ENCODE assay signal across 1 cellular context in genomic region chr3:120095226-120096165, GRCh38.
TF ChIP-seq lines count a peak whose summit lies in the region.

No MANE protein-coding gene starts in this region.

TF ChIP-seq in HepG2, 621 proteins besides CTCF, POLR2A, EP300 and RAD21 (continued from another document and continues in another):
- peak; percentile 84; the same call in 1 of the 2 replicates for TF ChIP-seq IRF9 (CRISPR knock-in tag; IDR thresholded peaks at IDR 0.05; ENCODE audit: borderline replicate concordance)
- peak; percentile 21 for TF ChIP-seq RFXANK (CRISPR knock-in tag; IDR thresholded peaks at IDR 0.05)
- peak; percentile 69 for TF ChIP-seq KLF12 (CRISPR knock-in tag; IDR thresholded peaks at IDR 0.05; ENCODE audit: borderline replicate concordance)
- no peak; the same call in 1 of the 2 replicates for TF ChIP-seq ZNF552 (CRISPR knock-in tag; IDR thresholded peaks at IDR 0.05; ENCODE audit: borderline replicate concordance)
- TF ChIP-seq MBD4 (IDR thresholded peaks at IDR 0.05; ENCODE audit: borderline replicate concordance, low read length) = no peak
- TF ChIP-seq, protein P1, sequence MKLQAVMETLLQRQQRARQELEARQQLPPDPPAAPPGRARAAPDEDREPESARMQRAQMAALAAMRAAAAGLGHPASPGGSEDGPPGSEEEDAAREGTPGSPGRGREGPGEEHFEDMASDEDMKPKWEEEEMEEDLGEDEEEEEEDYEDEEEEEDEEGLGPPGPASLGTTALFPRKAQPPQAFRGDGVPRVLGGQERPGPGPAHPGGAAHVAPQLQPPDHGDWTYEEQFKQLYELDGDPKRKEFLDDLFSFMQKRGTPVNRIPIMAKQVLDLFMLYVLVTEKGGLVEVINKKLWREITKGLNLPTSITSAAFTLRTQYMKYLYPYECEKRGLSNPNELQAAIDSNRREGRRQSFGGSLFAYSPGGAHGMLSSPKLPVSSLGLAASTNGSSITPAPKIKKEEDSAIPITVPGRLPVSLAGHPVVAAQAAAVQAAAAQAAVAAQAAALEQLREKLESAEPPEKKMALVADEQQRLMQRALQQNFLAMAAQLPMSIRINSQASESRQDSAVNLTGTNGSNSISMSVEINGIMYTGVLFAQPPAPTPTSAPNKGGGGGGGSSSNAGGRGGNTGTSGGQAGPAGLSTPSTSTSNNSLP (IDR thresholded peaks at IDR 0.05; ENCODE audit: low read depth, low read length) = no peak
- TF ChIP-seq HNRNPK (IDR thresholded peaks at IDR 0.05; ENCODE audit: low read depth, low read length, poor library complexity, severe bottlenecking) = no peak
- peak; percentile 93; the same call in 1 of the 2 replicates for TF ChIP-seq ZNF550 (CRISPR knock-in tag; IDR thresholded peaks at IDR 0.05; ENCODE audit: borderline replicate concordance)
- no peak for TF ChIP-seq ZNF562 (CRISPR knock-in tag; IDR thresholded peaks at IDR 0.05; ENCODE audit: borderline replicate concordance)
- no peak for TF ChIP-seq ZNF3 (CRISPR knock-in tag; IDR thresholded peaks at IDR 0.05)
- no peak; the same call in 1 of the 2 replicates for TF ChIP-seq ZNF281 (CRISPR knock-in tag; IDR thresholded peaks at IDR 0.05; ENCODE audit: borderline replicate concordance)
- TF ChIP-seq, protein P2, sequence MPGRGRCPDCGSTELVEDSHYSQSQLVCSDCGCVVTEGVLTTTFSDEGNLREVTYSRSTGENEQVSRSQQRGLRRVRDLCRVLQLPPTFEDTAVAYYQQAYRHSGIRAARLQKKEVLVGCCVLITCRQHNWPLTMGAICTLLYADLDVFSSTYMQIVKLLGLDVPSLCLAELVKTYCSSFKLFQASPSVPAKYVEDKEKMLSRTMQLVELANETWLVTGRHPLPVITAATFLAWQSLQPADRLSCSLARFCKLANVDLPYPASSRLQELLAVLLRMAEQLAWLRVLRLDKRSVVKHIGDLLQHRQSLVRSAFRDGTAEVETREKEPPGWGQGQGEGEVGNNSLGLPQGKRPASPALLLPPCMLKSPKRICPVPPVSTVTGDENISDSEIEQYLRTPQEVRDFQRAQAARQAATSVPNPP (CRISPR knock-in tag; IDR thresholded peaks at IDR 0.05) = peak; percentile 71; the same call in 1 of the 2 replicates
- TF ChIP-seq ZBTB20 (CRISPR knock-in tag; IDR thresholded peaks at IDR 0.05; ENCODE audit: borderline replicate concordance, low read depth) = peak; percentile 73
- TF ChIP-seq ZNF644 (CRISPR knock-in tag; IDR thresholded peaks at IDR 0.05; ENCODE audit: low read depth) = no peak
- TF ChIP-seq, protein P3, sequence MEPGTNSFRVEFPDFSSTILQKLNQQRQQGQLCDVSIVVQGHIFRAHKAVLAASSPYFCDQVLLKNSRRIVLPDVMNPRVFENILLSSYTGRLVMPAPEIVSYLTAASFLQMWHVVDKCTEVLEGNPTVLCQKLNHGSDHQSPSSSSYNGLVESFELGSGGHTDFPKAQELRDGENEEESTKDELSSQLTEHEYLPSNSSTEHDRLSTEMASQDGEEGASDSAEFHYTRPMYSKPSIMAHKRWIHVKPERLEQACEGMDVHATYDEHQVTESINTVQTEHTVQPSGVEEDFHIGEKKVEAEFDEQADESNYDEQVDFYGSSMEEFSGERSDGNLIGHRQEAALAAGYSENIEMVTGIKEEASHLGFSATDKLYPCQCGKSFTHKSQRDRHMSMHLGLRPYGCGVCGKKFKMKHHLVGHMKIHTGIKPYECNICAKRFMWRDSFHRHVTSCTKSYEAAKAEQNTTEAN (CRISPR knock-in tag; conservative IDR thresholded peaks at IDR 0.05) = no peak; the same call in 1 of the 2 replicates
- 0 out of 2 replicates have a peak, but pooled peaks have one; percentile 38 for TF ChIP-seq HOXA9 (CRISPR knock-in tag; IDR thresholded peaks at IDR 0.05; ENCODE audit: borderline replicate concordance)
- TF ChIP-seq, protein P4, sequence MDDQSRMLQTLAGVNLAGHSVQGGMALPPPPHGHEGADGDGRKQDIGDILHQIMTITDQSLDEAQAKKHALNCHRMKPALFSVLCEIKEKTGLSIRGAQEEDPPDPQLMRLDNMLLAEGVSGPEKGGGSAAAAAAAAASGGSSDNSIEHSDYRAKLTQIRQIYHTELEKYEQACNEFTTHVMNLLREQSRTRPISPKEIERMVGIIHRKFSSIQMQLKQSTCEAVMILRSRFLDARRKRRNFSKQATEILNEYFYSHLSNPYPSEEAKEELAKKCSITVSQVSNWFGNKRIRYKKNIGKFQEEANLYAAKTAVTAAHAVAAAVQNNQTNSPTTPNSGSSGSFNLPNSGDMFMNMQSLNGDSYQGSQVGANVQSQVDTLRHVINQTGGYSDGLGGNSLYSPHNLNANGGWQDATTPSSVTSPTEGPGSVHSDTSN (CRISPR knock-in tag; IDR thresholded peaks at IDR 0.05; ENCODE audit: borderline replicate concordance) = no peak
- peak; percentile 98 for TF ChIP-seq AGO2 (optimal IDR thresholded peaks at IDR 0.05; ENCODE audit: low read depth, low read length)
- TF ChIP-seq ZNF136 (CRISPR knock-in tag; IDR thresholded peaks at IDR 0.05; ENCODE audit: low read depth) = no peak
- no peak for TF ChIP-seq TCF7 (IDR thresholded peaks at IDR 0.05; ENCODE audit: low read depth)
- peak; percentile 92 for TF ChIP-seq ZNF883 (CRISPR knock-in tag; IDR thresholded peaks at IDR 0.05; ENCODE audit: not compliant biosample characterization)
- peak; percentile 86; the same call in 1 of the 2 replicates for TF ChIP-seq YEATS2 (CRISPR knock-in tag; IDR thresholded peaks at IDR 0.05; ENCODE audit: borderline replicate concordance)
- TF ChIP-seq NR2F2 (IDR thresholded peaks at IDR 0.05; ENCODE audit: borderline replicate concordance, low read depth) = no peak; the same call in 1 of the 2 replicates
- 0 out of 2 replicates have a peak, but pooled peaks have one; percentile 19 for TF ChIP-seq ZBTB34 (CRISPR knock-in tag; IDR thresholded peaks at IDR 0.05)
- no peak for TF ChIP-seq SNRNP70 (IDR thresholded peaks at IDR 0.05; ENCODE audit: low read depth, low read length)
- peak; percentile 74 for TF ChIP-seq THAP11 (CRISPR knock-in tag; IDR thresholded peaks at IDR 0.05)
- TF ChIP-seq FOXP1 (IDR thresholded peaks at IDR 0.05) = no peak
- no peak for TF ChIP-seq FOXP1 (CRISPR knock-in tag; IDR thresholded peaks at IDR 0.05)
- peak; percentile 50 for TF ChIP-seq HDAC1 (CRISPR knock-in tag; IDR thresholded peaks at IDR 0.05)
- peak; percentile 86 for TF ChIP-seq ZFP82 (CRISPR knock-in tag; IDR thresholded peaks at IDR 0.05; ENCODE audit: borderline replicate concordance)
- no peak for TF ChIP-seq ZNF263 (CRISPR knock-in tag; IDR thresholded peaks at IDR 0.05)
- TF ChIP-seq RFX1 (IDR thresholded peaks at IDR 0.05) = no peak
- TF ChIP-seq ZNF839 (CRISPR knock-in tag; IDR thresholded peaks at IDR 0.05; ENCODE audit: borderline replicate concordance) = no peak
- TF ChIP-seq MTF2 (CRISPR knock-in tag; IDR thresholded peaks at IDR 0.05; ENCODE audit: borderline replicate concordance) = no peak
- peak; percentile 81; the same call in 1 of the 2 replicates for TF ChIP-seq ZNF235 (CRISPR knock-in tag; IDR thresholded peaks at IDR 0.05; ENCODE audit: borderline replicate concordance)
- peak; percentile 81; the same call in 1 of the 2 replicates for TF ChIP-seq ZNF577 (CRISPR knock-in tag; IDR thresholded peaks at IDR 0.05; ENCODE audit: borderline replicate concordance, low read depth)
- no peak for TF ChIP-seq BHLHE40 (IDR thresholded peaks at IDR 0.05; ENCODE audit: low read length)
- TF ChIP-seq SMARCC2 (IDR thresholded peaks at IDR 0.05) = no peak
- TF ChIP-seq ATF1 (CRISPR knock-in tag; IDR thresholded peaks at IDR 0.05) = no peak
- 0 out of 2 replicates have a peak, but pooled peaks have one; percentile 23 for TF ChIP-seq NCOR1 (IDR thresholded peaks at IDR 0.05; ENCODE audit: borderline replicate concordance, low read length)
- no peak for TF ChIP-seq MTF1 (CRISPR knock-in tag; IDR thresholded peaks at IDR 0.05)
- no peak for TF ChIP-seq ZNF660 (CRISPR knock-in tag; IDR thresholded peaks at IDR 0.05; ENCODE audit: borderline replicate concordance, low read depth)
- TF ChIP-seq, protein P5, sequence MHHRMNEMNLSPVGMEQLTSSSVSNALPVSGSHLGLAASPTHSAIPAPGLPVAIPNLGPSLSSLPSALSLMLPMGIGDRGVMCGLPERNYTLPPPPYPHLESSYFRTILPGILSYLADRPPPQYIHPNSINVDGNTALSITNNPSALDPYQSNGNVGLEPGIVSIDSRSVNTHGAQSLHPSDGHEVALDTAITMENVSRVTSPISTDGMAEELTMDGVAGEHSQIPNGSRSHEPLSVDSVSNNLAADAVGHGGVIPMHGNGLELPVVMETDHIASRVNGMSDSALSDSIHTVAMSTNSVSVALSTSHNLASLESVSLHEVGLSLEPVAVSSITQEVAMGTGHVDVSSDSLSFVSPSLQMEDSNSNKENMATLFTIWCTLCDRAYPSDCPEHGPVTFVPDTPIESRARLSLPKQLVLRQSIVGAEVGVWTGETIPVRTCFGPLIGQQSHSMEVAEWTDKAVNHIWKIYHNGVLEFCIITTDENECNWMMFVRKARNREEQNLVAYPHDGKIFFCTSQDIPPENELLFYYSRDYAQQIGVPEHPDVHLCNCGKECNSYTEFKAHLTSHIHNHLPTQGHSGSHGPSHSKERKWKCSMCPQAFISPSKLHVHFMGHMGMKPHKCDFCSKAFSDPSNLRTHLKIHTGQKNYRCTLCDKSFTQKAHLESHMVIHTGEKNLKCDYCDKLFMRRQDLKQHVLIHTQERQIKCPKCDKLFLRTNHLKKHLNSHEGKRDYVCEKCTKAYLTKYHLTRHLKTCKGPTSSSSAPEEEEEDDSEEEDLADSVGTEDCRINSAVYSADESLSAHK (CRISPR knock-in tag; IDR thresholded peaks at IDR 0.05; ENCODE audit: borderline replicate concordance) = no peak
- TF ChIP-seq RXRA (CRISPR knock-in tag; IDR thresholded peaks at IDR 0.05) = peak; percentile 77; the same call in 1 of the 2 replicates
- TF ChIP-seq REL (CRISPR knock-in tag; conservative IDR thresholded peaks at IDR 0.05) = peak; percentile 59; the same call in 1 of the 2 replicates
- no peak for TF ChIP-seq FIP1L1 (IDR thresholded peaks at IDR 0.05; ENCODE audit: borderline replicate concordance, insufficient read depth, low read depth, low read length)
- peak; percentile 91 for TF ChIP-seq RFXAP (CRISPR knock-in tag; IDR thresholded peaks at IDR 0.05; ENCODE audit: borderline replicate concordance)
- TF ChIP-seq, protein P6, sequence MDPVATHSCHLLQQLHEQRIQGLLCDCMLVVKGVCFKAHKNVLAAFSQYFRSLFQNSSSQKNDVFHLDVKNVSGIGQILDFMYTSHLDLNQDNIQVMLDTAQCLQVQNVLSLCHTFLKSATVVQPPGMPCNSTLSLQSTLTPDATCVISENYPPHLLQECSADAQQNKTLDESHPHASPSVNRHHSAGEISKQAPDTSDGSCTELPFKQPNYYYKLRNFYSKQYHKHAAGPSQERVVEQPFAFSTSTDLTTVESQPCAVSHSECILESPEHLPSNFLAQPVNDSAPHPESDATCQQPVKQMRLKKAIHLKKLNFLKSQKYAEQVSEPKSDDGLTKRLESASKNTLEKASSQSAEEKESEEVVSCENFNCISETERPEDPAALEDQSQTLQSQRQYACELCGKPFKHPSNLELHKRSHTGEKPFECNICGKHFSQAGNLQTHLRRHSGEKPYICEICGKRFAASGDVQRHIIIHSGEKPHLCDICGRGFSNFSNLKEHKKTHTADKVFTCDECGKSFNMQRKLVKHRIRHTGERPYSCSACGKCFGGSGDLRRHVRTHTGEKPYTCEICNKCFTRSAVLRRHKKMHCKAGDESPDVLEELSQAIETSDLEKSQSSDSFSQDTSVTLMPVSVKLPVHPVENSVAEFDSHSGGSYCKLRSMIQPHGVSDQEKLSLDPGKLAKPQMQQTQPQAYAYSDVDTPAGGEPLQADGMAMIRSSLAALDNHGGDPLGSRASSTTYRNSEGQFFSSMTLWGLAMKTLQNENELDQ (CRISPR knock-in tag; IDR thresholded peaks at IDR 0.05; ENCODE audit: borderline replicate concordance) = 0 out of 2 replicates have a peak, but pooled peaks have one; percentile 48
- no peak; the same call in 1 of the 2 replicates for TF ChIP-seq DNMT3B (CRISPR knock-in tag; conservative IDR thresholded peaks at IDR 0.05)
- no peak for TF ChIP-seq SRSF1 (optimal IDR thresholded peaks at IDR 0.05; ENCODE audit: low read depth, low read length)
- no peak for TF ChIP-seq SNAPC2 (CRISPR knock-in tag; IDR thresholded peaks at IDR 0.05)
- peak; percentile 62 for TF ChIP-seq HOXA3 (CRISPR knock-in tag; IDR thresholded peaks at IDR 0.05)
- TF ChIP-seq ESRRA (CRISPR knock-in tag; IDR thresholded peaks at IDR 0.05; ENCODE audit: low read depth) = no peak; the same call in 1 of the 2 replicates
- TF ChIP-seq ZNF713 (CRISPR knock-in tag; IDR thresholded peaks at IDR 0.05) = 0 out of 2 replicates have a peak, but pooled peaks have one; percentile 19
- peak; percentile 39; the same call in 1 of the 2 replicates for TF ChIP-seq ZNF670 (CRISPR knock-in tag; IDR thresholded peaks at IDR 0.05; ENCODE audit: borderline replicate concordance)
